Comparison of ENCODE assay signal across 25 cellular contexts in genomic region chr5:68747077-68747420, GRCh38.
"Had no signal": no experiment of that assay in that cellular context is flagged by ENCODE, and none has a peak within 500 bp of the region (broad histone marks: within the 10 kb centered on the region; RNA-seq: fewer than 3 reads in every experiment).

No MANE protein-coding gene starts in this region.

- H3K9me3 ChIP-seq: left lung, neutrophil, ovary, testis had no signal

- ATAC-seq: left lung; naive thymus-derived CD8-positive, alpha-beta T cell; sciatic nerve; stimulated activated memory B cell treated with anti-CD40 and anti-IgM and Interleukin-4, amounts not matched to agents 10 μg/mL and 1 μg/mL and 100 μg/mL, for 72 hours; T-helper 17 cell had no signal

- H3K4me1 Mint-ChIP-seq: stimulated activated memory B cell treated with anti-CD40 and anti-IgM and Interleukin-4, amounts not matched to agents 10 μg/mL and 1 μg/mL and 100 μg/mL, for 72 hours had no signal

- H3K4me1 ChIP-seq: left lung, testis had no signal

- H3K4me3 ChIP-seq: cardiac muscle cell, left lung, ovary, SK-N-MC, smooth muscle cell, testis had no signal

- H3K4me2 ChIP-seq: smooth muscle cell had no signal

- H3K36me3 Mint-ChIP-seq: activated CD4-positive, alpha-beta memory T cell treated with anti-CD3 and anti-CD28 coated beads for 36 hours; naive thymus-derived CD8-positive, alpha-beta T cell; stimulated activated memory B cell treated with anti-CD40 and anti-IgM and Interleukin-4, amounts not matched to agents 10 μg/mL and 1 μg/mL and 100 μg/mL, for 72 hours had no signal

- H3K9me3 Mint-ChIP-seq: activated CD4-positive, alpha-beta memory T cell treated with anti-CD3 and anti-CD28 coated beads for 36 hours; naive thymus-derived CD8-positive, alpha-beta T cell had no signal

- H3K36me3 ChIP-seq: cardiac muscle cell, left lung, neutrophil, ovary had no signal

- H3K4me3 Mint-ChIP-seq: activated CD4-positive, alpha-beta memory T cell treated with anti-CD3 and anti-CD28 coated beads for 36 hours; activated naive CD8-positive, alpha-beta T cell treated with anti-CD3 and anti-CD28 coated beads, Interleukin-2, amount 10 ng/mL, durations not matched to agents 7 days and 5 days; naive thymus-derived CD8-positive, alpha-beta T cell; stimulated activated memory B cell treated with anti-CD40 and anti-IgM and Interleukin-4, amounts not matched to agents 10 μg/mL and 1 μg/mL and 100 μg/mL, for 72 hours; T-helper 17 cell had no signal

- H3K27me3 ChIP-seq: cardiac muscle cell, left lung, neutrophil, ovary, testis had no signal

- DNase-seq: activated CD4-positive, alpha-beta memory T cell treated with anti-CD3 and anti-CD28 coated beads for 36 hours; activated CD4-positive, alpha-beta T cell treated with anti-CD3 and anti-CD28 coated beads for 48 hours; activated CD4-positive, CD25-positive, alpha-beta regulatory T cell; activated naive CD4-positive, alpha-beta T cell treated with Interleukin-2 at 50 U/mL for 16 hours; activated naive CD8-positive, alpha-beta T cell treated with anti-CD3 and anti-CD28 coated beads, Interleukin-2, amount 10 ng/mL, durations not matched to agents 7 days and 5 days; activated T-cell treated with anti-CD3 and anti-CD28 coated beads, Interleukin-2, amount 50 U/mL, for 48 hours; amniotic stem cell; effector CD4-positive, alpha-beta T cell; erythroblast; foreskin fibroblast; islet precursor cell; left lung; naive thymus-derived CD8-positive, alpha-beta T cell; ovary; stimulated activated CD4-positive, alpha-beta T cell treated with anti-CD3 and anti-CD28 coated beads, Interleukin-15, amount 100 ng/mL, for 24 hours; SW 1271; T-helper 17 cell; testis; trophoblast cell had no signal

- H3K27ac Mint-ChIP-seq: activated CD4-positive, alpha-beta memory T cell treated with anti-CD3 and anti-CD28 coated beads for 36 hours; activated naive CD8-positive, alpha-beta T cell treated with anti-CD3 and anti-CD28 coated beads, Interleukin-2, amount 10 ng/mL, durations not matched to agents 7 days and 5 days; stimulated activated memory B cell treated with anti-CD40 and anti-IgM and Interleukin-4, amounts not matched to agents 10 μg/mL and 1 μg/mL and 100 μg/mL, for 72 hours; T-helper 17 cell had no signal

- H3K27ac ChIP-seq: cardiac muscle cell, left lung, neutrophil, ovary, SK-N-MC, testis had no signal
